In genomic region chr11:120153221-120153620, GRCh38 we compare ENCODE assay signal across 34 cellular contexts. TPM values are rescaled to one million over a fixed set of nuclear protein-coding genes. Genes with fewer than 3 reads are reported as not detected.
"Had no signal": no experiment of that assay in that cellular context is flagged by ENCODE, and none has a peak within 500 bp of the region (broad histone marks: within the 10 kb centered on the region; RNA-seq: fewer than 3 reads in every experiment).

No MANE protein-coding gene starts in this region.

- H3K9me3 ChIP-seq: Peyer's patch had no signal

- H3K36me3 ChIP-seq: ascending aorta, Peyer's patch had no signal

- H3K27me3 ChIP-seq: ascending aorta, Peyer's patch had no signal

- DNase-seq: activated B cell treated with CpG ODN at 0.5 μM for 24 hours; activated CD4-positive, alpha-beta T cell treated with anti-CD3 and anti-CD28 coated beads for 48 hours; activated CD4-positive, alpha-beta T cell treated with anti-CD3 and anti-CD28 coated beads, Interleukin-2, amount 50 U/mL, for 4 hours; activated CD4-positive, CD25-positive, alpha-beta regulatory T cell treated with anti-CD3 and anti-CD28 coated beads, Interleukin-2, amount 50 U/mL, for 72 hours; activated CD8-positive, alpha-beta T cell treated with anti-CD3 and anti-CD28 coated beads for 36 hours; activated gamma-delta T cell; activated naive CD4-positive, alpha-beta T cell treated with Interleukin-2 at 50 U/mL for 16 hours; activated naive CD8-positive, alpha-beta T cell treated with anti-CD3 and anti-CD28 coated beads, Interleukin-2, amount 10 ng/mL, durations not matched to agents 7 days and 5 days; activated T-cell treated with anti-CD3 and anti-CD28 coated beads, Interleukin-2, amount 50 U/mL, for 1 hour; activated T-cell treated with anti-CD3 and anti-CD28 coated beads, Interleukin-2, amount 50 U/mL, for 72 hours; amygdala; caudate nucleus; cerebellar nuclear complex; NCI-H1092; NCI-H1417; NCI-H146; NCI-H187; NCI-H2029 treated with DMSO at 0.1 percent for 48 hours; NCI-H2107; NCI-H2171; NCI-H510A; NCI-H526; NCI-H748 treated with DMSO at 0.1 percent for 48 hours; OCI-M1; Peyer's patch; Right ventricle myocardium superior; SW 1271; T-helper 1 cell; T-helper 2 cell; T-helper 9 cell had no signal

- H3K4me3 ChIP-seq: ascending aorta, Peyer's patch had no signal

RNA-seq across cellular contexts. Expression of gene TRIM29, which starts 15.3 kb away (rescaled TPM):
- total RNA-seq: activated B cell treated with CpG ODN at 0.5 μM for 24 hours; activated CD8-positive, alpha-beta memory T cell treated with anti-CD3 and anti-CD28 coated beads for 36 hours; activated CD8-positive, alpha-beta T cell treated with anti-CD3 and anti-CD28 coated beads for 36 hours; activated naive CD8-positive, alpha-beta T cell treated with anti-CD3 and anti-CD28 coated beads, Interleukin-2, amount 10 ng/mL, durations not matched to agents 7 days and 5 days; activated T-cell treated with anti-CD3 and anti-CD28 coated beads, Interleukin-2, amount 50 U/mL, for 72 hours; activated T-helper 17 cell treated with anti-CD3 and anti-CD28 coated beads, Interleukin-2, amount 50 U/mL, for 72 hours; LHCN-M2; Right ventricle myocardium superior had no signal
